Comparison of ENCODE assay signal across 8 cellular contexts in genomic region chr7:138886501-138886917, GRCh38.
DNase-seq lines count a peak whose midpoint lies in the region; ATAC-seq and TF ChIP-seq lines count a peak whose summit lies in the region.

No MANE protein-coding gene starts in this region.

- H3F3A ChIP-seq in SK-N-SH (replicated peaks; ENCODE audit: insufficient read depth): peaks cover 3% of the 10 kb centered on the region

- TF ChIP-seq CTCF in GM12873 (IDR thresholded peaks at IDR 0.05; ENCODE audit: insufficient read depth, low read depth, low read length, missing control alignments) (peak; percentile 70), SK-N-SH (IDR thresholded peaks at IDR 0.05) (peak; percentile 92), nephron (IDR thresholded peaks at IDR 0.05; ENCODE audit: unreplicated experiment in 3 of 3) (peak; percentile 56 to 63 (median 57))

- POLR2A ChIA-PET in SK-N-SH (lab: Yijun Ruan, JAX): interaction anchor here (0.6 to 1.0 kb wide), 3 partner anchors 13 to 155 kb away, joined by 3 to 6 read pairs (median 4); partner anchors contain the start of gene KIAA1549

- peak overlapping the region in 2 of 3 experiments; percentile 26 to 54 for H3K27ac Mint-ChIP-seq in nephron

- H3K36me3 ChIP-seq in SK-N-SH (replicated peaks in 1 of 2; ENCODE audit: control insufficient read depth in 1 of 2, insufficient read depth in 2 of 2, low read length in 1 of 2): peaks cover 0 to 2% of the 10 kb centered on the region in 2 experiments

- peak; percentile 42 for DNase-seq in Ammon's horn (ENCODE audit: low spot score)
- DNase-seq in NAMALWA (ENCODE audit: low spot score): peak; percentile 91
- peak; percentile 68 for DNase-seq in SK-N-SH
- peak; percentile 69 to 76 for DNase-seq in dermis microvascular lymphatic vessel endothelial cell (ENCODE audit: low read depth in 2 of 2)
- no peak for DNase-seq in anterior cingulate cortex (lab: John Stamatoyannopoulos, UW)

- CTCF ChIA-PET in SK-N-SH (lab: Yijun Ruan, JAX): interaction anchor here (0.6 to 5.6 kb wide), 70 partner anchors 10 to 983 kb away, joined by 3 to 65 read pairs (median 4); partner anchors contain the start of genes CREB3L2, KIAA1549 and ZC3HAV1L

- TF ChIP-seq RAD21 in SK-N-SH (IDR thresholded peaks at IDR 0.05; ENCODE audit: low read length): peak; percentile 88

- H3K9me3 Mint-ChIP-seq in nephron: no peaks in the 10 kb centered on the region

- H3K36me3 Mint-ChIP-seq in nephron (ENCODE audit: low read depth): peaks cover 15% of the 10 kb centered on the region

- no peaks in the 10 kb centered on the region for H3K79me2 ChIP-seq in SK-N-SH (ENCODE audit: insufficient read depth)

- H2AFZ ChIP-seq in SK-N-SH (ENCODE audit: low read depth): peak overlapping the region; percentile 47; the same call in 1 of the 2 replicates

- H4K20me1 ChIP-seq in SK-N-SH (ENCODE audit: insufficient read depth): no peaks in the 10 kb centered on the region

- H3K27me3 Mint-ChIP-seq in nephron (ENCODE audit: low read depth): peaks cover 5% of the 10 kb centered on the region

- H3K4me3 ChIP-seq in SK-N-SH (ENCODE audit: low read depth in 2 of 2, low read length in 1 of 2): no peak overlapping the region

- H3K4me1 ChIP-seq in SK-N-SH (ENCODE audit: control insufficient read depth in 1 of 2, insufficient read depth in 2 of 2, low read depth in 1 of 2, low read length in 1 of 2): peaks cover 20 to 35% of the 10 kb centered on the region in 2 experiments

- ATAC-seq in HG02588 (IDR thresholded peaks at IDR 0.05; ENCODE audit: unreplicated experiment): peak; percentile 70

- TF ChIP-seq EP300 in SK-N-SH (IDR thresholded peaks at IDR 0.05; ENCODE audit: borderline replicate concordance in 1 of 2, low read depth in 1 of 2, low read length in 1 of 2): no peak

- H3K4me2 ChIP-seq in SK-N-SH: no peak overlapping the region

- no peak overlapping the region for H3K9ac ChIP-seq in SK-N-SH

- 44% methylated on average over 4 of the region's 4 CpGs for WGBS in SK-N-SH (ENCODE audit: low lambda C conversion rate)

- H3K4me3 Mint-ChIP-seq in nephron: no peak overlapping the region

- H3K9me3 ChIP-seq in SK-N-SH: no peaks in the 10 kb centered on the region

- peaks cover 41% of the 10 kb centered on the region for H3K4me1 Mint-ChIP-seq in nephron

- H3K27ac ChIP-seq in SK-N-SH (ENCODE audit: low read depth in 2 of 2, low read length in 1 of 2): peak overlapping the region in 1 of 2 experiments; percentile 11; a peak in 1 of 4 replicates

- H3K9me2 ChIP-seq in SK-N-SH: no peaks in the 10 kb centered on the region

- H3K27me3 ChIP-seq in SK-N-SH (ENCODE audit: insufficient read depth): no peaks in the 10 kb centered on the region

TF ChIP-seq in SK-N-SH, 30 proteins besides CTCF, POLR2A, EP300 and RAD21:
- TF ChIP-seq CHD2 (IDR thresholded peaks at IDR 0.05; ENCODE audit: low read length, partially characterized antibody) (peak; percentile 22), FOSL2 (IDR thresholded peaks at IDR 0.05; ENCODE audit: borderline replicate concordance, low read depth) (no peak), TCF12 (IDR thresholded peaks at IDR 0.05) (no peak), ELF1 (IDR thresholded peaks at IDR 0.05) (peak; percentile 62; the same call in 1 of the 2 replicates), NRF1 (IDR thresholded peaks at IDR 0.05; ENCODE audit: low read depth, low read length) (no peak), POLR2AphosphoS5 (IDR thresholded peaks at IDR 0.05; ENCODE audit: low read depth, low read length) (no peak), USF2 (IDR thresholded peaks at IDR 0.05; ENCODE audit: borderline replicate concordance, low read depth, low read length) (no peak), MAX (IDR thresholded peaks at IDR 0.05; ENCODE audit: low read depth) (no peak), RCOR1 (IDR thresholded peaks at IDR 0.05; ENCODE audit: low read length) (0 out of 2 replicates have a peak, but pooled peaks have one; percentile 36), FOXJ3 (CRISPR knock-in tag; IDR thresholded peaks at IDR 0.05) (no peak), TEAD4 (IDR thresholded peaks at IDR 0.05; ENCODE audit: borderline replicate concordance, insufficient read depth) (no peak), REST (IDR thresholded peaks at IDR 0.05; ENCODE audit: low read depth, low read length) (no peak), MXI1 (IDR thresholded peaks at IDR 0.05; ENCODE audit: low read depth, low read length) (peak; percentile 38; the same call in 1 of the 2 replicates), RFX5 (IDR thresholded peaks at IDR 0.05; ENCODE audit: low read length) (0 out of 2 replicates have a peak, but pooled peaks have one; percentile 22), GABPA (IDR thresholded peaks at IDR 0.05; ENCODE audit: low read depth) (no peak; the same call in 1 of the 2 replicates), SIN3A (IDR thresholded peaks at IDR 0.05; ENCODE audit: borderline replicate concordance, low read depth, low read length) (no peak), GATA2 (CRISPR knock-in tag; IDR thresholded peaks at IDR 0.05) (no peak), SMC3 (IDR thresholded peaks at IDR 0.05; ENCODE audit: low read depth, low read length) (peak; percentile 84), TAF1 (IDR thresholded peaks at IDR 0.05; ENCODE audit: borderline replicate concordance, low read depth, low read length) (no peak)
- TF ChIP-seq, protein P1, sequence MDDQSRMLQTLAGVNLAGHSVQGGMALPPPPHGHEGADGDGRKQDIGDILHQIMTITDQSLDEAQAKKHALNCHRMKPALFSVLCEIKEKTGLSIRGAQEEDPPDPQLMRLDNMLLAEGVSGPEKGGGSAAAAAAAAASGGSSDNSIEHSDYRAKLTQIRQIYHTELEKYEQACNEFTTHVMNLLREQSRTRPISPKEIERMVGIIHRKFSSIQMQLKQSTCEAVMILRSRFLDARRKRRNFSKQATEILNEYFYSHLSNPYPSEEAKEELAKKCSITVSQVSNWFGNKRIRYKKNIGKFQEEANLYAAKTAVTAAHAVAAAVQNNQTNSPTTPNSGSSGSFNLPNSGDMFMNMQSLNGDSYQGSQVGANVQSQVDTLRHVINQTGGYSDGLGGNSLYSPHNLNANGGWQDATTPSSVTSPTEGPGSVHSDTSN (IDR thresholded peaks at IDR 0.05): no peak
- TF ChIP-seq, protein P2, sequence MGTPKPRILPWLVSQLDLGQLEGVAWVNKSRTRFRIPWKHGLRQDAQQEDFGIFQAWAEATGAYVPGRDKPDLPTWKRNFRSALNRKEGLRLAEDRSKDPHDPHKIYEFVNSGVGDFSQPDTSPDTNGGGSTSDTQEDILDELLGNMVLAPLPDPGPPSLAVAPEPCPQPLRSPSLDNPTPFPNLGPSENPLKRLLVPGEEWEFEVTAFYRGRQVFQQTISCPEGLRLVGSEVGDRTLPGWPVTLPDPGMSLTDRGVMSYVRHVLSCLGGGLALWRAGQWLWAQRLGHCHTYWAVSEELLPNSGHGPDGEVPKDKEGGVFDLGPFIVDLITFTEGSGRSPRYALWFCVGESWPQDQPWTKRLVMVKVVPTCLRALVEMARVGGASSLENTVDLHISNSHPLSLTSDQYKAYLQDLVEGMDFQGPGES (IDR thresholded peaks at IDR 0.05; ENCODE audit: low read depth, low read length): no peak

Comparison
In these comparisons a context has a peak if more than half of its experiments do, and no peak if none do; other contexts are left out.
1. DNase-seq: peak in Ammon's horn (single experiment), NAMALWA (single experiment), SK-N-SH (single experiment) and dermis microvascular lymphatic vessel endothelial cell (2 of 2); none in anterior cingulate cortex (0 of 58).
2. Peak in every context shown above with its lines, with median percentiles within 50 percentile points of each other: CTCF ChIP-seq.